ENCODE assay signal across 2 cellular contexts in the genomic region with DNA sequence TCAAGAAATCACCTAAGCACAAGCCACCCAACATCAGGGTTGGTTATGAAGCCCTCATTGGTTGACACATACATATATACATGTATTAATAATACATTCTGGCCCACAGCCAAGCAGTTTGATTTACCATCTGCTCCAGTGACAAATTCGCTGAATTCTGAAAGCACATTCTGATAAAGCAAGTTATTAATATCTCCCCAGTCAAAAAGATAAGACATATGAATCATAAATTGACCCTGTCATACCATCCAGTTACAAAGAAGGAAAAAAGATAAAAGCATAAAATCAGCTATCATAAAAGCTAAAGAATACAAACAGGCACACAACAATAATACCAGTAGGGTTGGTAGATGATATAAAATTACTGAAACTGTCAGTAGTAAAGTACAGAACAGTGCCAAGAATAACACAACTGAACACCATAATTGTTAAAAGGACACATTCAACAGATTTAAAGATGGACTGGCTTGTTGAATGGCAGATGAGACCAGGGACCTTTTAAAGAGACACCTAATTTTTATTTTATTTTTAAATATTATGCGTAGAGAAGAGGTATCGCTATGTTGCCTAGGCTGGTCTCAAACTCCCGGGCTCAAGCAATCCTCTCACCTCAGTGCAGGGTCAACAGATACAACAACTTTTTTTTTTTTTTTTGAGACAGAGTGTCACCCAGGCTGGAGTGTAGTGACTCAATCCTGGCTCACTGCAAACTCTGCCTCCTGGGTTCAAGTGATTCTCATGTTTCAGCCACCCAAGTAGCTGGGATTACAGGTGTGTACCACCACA.
A peak's percentile ranks its signal among the peaks of the same experiment; 100 is the strongest.
TF ChIP-seq lines count a peak whose summit lies in the region.

No MANE protein-coding gene starts in this region.

TF ChIP-seq in HEK293, 187 proteins besides CTCF, POLR2A, EP300 and RAD21 (continued from another document and continues in another):
- TF ChIP-seq OSR2 (tag by site-specific recombination; IDR thresholded peaks at IDR 0.05): peak; percentile 95
- TF ChIP-seq KLF8 (tag by site-specific recombination; IDR thresholded peaks at IDR 0.05): peak; percentile 22; the same call in 1 of the 2 replicates
- TF ChIP-seq ZNF48 (tag by site-specific recombination; IDR thresholded peaks at IDR 0.05): no peak
- TF ChIP-seq ZNF274 (IDR thresholded peaks at IDR 0.05; ENCODE audit: low read length): no peak
- TF ChIP-seq ZNF274 (tag by site-specific recombination; IDR thresholded peaks at IDR 0.05; ENCODE audit: borderline replicate concordance): no peak
- TF ChIP-seq ZNF174 (tag by site-specific recombination; IDR thresholded peaks at IDR 0.05): no peak
- peak; percentile 13; the same call in 1 of the 2 replicates for TF ChIP-seq GLIS1 (tag by site-specific recombination; IDR thresholded peaks at IDR 0.05)
- TF ChIP-seq, protein P1, sequence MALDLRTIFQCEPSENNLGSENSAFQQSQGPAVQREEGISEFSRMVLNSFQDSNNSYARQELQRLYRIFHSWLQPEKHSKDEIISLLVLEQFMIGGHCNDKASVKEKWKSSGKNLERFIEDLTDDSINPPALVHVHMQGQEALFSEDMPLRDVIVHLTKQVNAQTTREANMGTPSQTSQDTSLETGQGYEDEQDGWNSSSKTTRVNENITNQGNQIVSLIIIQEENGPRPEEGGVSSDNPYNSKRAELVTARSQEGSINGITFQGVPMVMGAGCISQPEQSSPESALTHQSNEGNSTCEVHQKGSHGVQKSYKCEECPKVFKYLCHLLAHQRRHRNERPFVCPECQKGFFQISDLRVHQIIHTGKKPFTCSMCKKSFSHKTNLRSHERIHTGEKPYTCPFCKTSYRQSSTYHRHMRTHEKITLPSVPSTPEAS (tag by site-specific recombination; IDR thresholded peaks at IDR 0.05): no peak
- TF ChIP-seq, protein P2, sequence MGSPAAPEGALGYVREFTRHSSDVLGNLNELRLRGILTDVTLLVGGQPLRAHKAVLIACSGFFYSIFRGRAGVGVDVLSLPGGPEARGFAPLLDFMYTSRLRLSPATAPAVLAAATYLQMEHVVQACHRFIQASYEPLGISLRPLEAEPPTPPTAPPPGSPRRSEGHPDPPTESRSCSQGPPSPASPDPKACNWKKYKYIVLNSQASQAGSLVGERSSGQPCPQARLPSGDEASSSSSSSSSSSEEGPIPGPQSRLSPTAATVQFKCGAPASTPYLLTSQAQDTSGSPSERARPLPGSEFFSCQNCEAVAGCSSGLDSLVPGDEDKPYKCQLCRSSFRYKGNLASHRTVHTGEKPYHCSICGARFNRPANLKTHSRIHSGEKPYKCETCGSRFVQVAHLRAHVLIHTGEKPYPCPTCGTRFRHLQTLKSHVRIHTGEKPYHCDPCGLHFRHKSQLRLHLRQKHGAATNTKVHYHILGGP (tag by site-specific recombination; IDR thresholded peaks at IDR 0.05): peak; percentile 85
- peak; percentile 66; the same call in 1 of the 2 replicates for TF ChIP-seq ZNF366 (tag by site-specific recombination; conservative IDR thresholded peaks at IDR 0.05)
- peak; percentile 30; the same call in 1 of the 2 replicates for TF ChIP-seq SCRT2 (tag by site-specific recombination; IDR thresholded peaks at IDR 0.05)
- TF ChIP-seq OVOL3 (tag by site-specific recombination; IDR thresholded peaks at IDR 0.05): peak; percentile 85
- no peak for TF ChIP-seq KLF10 (tag by site-specific recombination; IDR thresholded peaks at IDR 0.05)
- peak; percentile 89 for TF ChIP-seq ZXDB (tag by site-specific recombination; IDR thresholded peaks at IDR 0.05)
- peak; percentile 18; the same call in 1 of the 2 replicates for TF ChIP-seq ZNF629 (tag by site-specific recombination; IDR thresholded peaks at IDR 0.05)
- TF ChIP-seq, protein P3, sequence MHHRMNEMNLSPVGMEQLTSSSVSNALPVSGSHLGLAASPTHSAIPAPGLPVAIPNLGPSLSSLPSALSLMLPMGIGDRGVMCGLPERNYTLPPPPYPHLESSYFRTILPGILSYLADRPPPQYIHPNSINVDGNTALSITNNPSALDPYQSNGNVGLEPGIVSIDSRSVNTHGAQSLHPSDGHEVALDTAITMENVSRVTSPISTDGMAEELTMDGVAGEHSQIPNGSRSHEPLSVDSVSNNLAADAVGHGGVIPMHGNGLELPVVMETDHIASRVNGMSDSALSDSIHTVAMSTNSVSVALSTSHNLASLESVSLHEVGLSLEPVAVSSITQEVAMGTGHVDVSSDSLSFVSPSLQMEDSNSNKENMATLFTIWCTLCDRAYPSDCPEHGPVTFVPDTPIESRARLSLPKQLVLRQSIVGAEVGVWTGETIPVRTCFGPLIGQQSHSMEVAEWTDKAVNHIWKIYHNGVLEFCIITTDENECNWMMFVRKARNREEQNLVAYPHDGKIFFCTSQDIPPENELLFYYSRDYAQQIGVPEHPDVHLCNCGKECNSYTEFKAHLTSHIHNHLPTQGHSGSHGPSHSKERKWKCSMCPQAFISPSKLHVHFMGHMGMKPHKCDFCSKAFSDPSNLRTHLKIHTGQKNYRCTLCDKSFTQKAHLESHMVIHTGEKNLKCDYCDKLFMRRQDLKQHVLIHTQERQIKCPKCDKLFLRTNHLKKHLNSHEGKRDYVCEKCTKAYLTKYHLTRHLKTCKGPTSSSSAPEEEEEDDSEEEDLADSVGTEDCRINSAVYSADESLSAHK (tag by site-specific recombination; IDR thresholded peaks at IDR 0.05): peak; percentile 89
- TF ChIP-seq, protein P4, sequence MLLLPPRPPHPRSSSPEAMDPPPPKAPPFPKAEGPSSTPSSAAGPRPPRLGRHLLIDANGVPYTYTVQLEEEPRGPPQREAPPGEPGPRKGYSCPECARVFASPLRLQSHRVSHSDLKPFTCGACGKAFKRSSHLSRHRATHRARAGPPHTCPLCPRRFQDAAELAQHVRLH (tag by site-specific recombination; IDR thresholded peaks at IDR 0.05): peak; percentile 93
- peak; percentile 65 for TF ChIP-seq WT1 (tag by site-specific recombination; IDR thresholded peaks at IDR 0.05)
- TF ChIP-seq ZNF843 (tag by site-specific recombination; IDR thresholded peaks at IDR 0.05): peak; percentile 98
- TF ChIP-seq, protein P5, sequence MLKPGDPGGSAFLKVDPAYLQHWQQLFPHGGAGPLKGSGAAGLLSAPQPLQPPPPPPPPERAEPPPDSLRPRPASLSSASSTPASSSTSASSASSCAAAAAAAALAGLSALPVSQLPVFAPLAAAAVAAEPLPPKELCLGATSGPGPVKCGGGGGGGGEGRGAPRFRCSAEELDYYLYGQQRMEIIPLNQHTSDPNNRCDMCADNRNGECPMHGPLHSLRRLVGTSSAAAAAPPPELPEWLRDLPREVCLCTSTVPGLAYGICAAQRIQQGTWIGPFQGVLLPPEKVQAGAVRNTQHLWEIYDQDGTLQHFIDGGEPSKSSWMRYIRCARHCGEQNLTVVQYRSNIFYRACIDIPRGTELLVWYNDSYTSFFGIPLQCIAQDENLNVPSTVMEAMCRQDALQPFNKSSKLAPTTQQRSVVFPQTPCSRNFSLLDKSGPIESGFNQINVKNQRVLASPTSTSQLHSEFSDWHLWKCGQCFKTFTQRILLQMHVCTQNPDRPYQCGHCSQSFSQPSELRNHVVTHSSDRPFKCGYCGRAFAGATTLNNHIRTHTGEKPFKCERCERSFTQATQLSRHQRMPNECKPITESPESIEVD (tag by site-specific recombination; IDR thresholded peaks at IDR 0.05): peak; percentile 96
- peak; percentile 59; the same call in 1 of the 2 replicates for TF ChIP-seq GLI2 (tag by site-specific recombination; IDR thresholded peaks at IDR 0.05; ENCODE audit: borderline replicate concordance, low read depth)
- TF ChIP-seq ZBTB8A (tag by site-specific recombination; IDR thresholded peaks at IDR 0.05): peak; percentile 15; the same call in 1 of the 2 replicates
- peak; percentile 64; the same call in 1 of the 2 replicates for TF ChIP-seq IKZF3 (tag by site-specific recombination; IDR thresholded peaks at IDR 0.05)
- TF ChIP-seq SP7 (tag by site-specific recombination; IDR thresholded peaks at IDR 0.05): peak; percentile 36; the same call in 1 of the 2 replicates

TF ChIP-seq in SK-N-SH treated with all-trans-retinoic acid at 6 μM for 48 hours, 23 proteins besides CTCF, POLR2A, EP300 and RAD21 (continued from another document):
- TF ChIP-seq, protein P6, sequence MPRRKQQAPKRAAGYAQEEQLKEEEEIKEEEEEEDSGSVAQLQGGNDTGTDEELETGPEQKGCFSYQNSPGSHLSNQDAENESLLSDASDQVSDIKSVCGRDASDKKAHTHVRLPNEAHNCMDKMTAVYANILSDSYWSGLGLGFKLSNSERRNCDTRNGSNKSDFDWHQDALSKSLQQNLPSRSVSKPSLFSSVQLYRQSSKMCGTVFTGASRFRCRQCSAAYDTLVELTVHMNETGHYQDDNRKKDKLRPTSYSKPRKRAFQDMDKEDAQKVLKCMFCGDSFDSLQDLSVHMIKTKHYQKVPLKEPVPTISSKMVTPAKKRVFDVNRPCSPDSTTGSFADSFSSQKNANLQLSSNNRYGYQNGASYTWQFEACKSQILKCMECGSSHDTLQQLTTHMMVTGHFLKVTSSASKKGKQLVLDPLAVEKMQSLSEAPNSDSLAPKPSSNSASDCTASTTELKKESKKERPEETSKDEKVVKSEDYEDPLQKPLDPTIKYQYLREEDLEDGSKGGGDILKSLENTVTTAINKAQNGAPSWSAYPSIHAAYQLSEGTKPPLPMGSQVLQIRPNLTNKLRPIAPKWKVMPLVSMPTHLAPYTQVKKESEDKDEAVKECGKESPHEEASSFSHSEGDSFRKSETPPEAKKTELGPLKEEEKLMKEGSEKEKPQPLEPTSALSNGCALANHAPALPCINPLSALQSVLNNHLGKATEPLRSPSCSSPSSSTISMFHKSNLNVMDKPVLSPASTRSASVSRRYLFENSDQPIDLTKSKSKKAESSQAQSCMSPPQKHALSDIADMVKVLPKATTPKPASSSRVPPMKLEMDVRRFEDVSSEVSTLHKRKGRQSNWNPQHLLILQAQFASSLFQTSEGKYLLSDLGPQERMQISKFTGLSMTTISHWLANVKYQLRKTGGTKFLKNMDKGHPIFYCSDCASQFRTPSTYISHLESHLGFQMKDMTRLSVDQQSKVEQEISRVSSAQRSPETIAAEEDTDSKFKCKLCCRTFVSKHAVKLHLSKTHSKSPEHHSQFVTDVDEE (CRISPR knock-in tag; IDR thresholded peaks at IDR 0.05): peak; percentile 83
- no peak for TF ChIP-seq ZFP30 (CRISPR knock-in tag; IDR thresholded peaks at IDR 0.05)
- TF ChIP-seq TCF4 (CRISPR knock-in tag; IDR thresholded peaks at IDR 0.05; ENCODE audit: borderline replicate concordance): 0 out of 2 replicates have a peak, but pooled peaks have one; percentile 14
- TF ChIP-seq BACH2 (CRISPR knock-in tag; IDR thresholded peaks at IDR 0.05; ENCODE audit: borderline replicate concordance): no peak
- TF ChIP-seq ZFP3 (CRISPR knock-in tag; IDR thresholded peaks at IDR 0.05): no peak
- TF ChIP-seq GLIS3 (CRISPR knock-in tag; IDR thresholded peaks at IDR 0.05): no peak
- TF ChIP-seq, protein P7, sequence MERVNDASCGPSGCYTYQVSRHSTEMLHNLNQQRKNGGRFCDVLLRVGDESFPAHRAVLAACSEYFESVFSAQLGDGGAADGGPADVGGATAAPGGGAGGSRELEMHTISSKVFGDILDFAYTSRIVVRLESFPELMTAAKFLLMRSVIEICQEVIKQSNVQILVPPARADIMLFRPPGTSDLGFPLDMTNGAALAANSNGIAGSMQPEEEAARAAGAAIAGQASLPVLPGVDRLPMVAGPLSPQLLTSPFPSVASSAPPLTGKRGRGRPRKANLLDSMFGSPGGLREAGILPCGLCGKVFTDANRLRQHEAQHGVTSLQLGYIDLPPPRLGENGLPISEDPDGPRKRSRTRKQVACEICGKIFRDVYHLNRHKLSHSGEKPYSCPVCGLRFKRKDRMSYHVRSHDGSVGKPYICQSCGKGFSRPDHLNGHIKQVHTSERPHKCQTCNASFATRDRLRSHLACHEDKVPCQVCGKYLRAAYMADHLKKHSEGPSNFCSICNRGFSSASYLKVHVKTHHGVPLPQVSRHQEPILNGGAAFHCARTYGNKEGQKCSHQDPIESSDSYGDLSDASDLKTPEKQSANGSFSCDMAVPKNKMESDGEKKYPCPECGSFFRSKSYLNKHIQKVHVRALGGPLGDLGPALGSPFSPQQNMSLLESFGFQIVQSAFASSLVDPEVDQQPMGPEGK (CRISPR knock-in tag; IDR thresholded peaks at IDR 0.05; ENCODE audit: borderline replicate concordance): no peak; the same call in 1 of the 2 replicates
- no peak for TF ChIP-seq OSR1 (CRISPR knock-in tag; IDR thresholded peaks at IDR 0.05)
- TF ChIP-seq, protein P8, sequence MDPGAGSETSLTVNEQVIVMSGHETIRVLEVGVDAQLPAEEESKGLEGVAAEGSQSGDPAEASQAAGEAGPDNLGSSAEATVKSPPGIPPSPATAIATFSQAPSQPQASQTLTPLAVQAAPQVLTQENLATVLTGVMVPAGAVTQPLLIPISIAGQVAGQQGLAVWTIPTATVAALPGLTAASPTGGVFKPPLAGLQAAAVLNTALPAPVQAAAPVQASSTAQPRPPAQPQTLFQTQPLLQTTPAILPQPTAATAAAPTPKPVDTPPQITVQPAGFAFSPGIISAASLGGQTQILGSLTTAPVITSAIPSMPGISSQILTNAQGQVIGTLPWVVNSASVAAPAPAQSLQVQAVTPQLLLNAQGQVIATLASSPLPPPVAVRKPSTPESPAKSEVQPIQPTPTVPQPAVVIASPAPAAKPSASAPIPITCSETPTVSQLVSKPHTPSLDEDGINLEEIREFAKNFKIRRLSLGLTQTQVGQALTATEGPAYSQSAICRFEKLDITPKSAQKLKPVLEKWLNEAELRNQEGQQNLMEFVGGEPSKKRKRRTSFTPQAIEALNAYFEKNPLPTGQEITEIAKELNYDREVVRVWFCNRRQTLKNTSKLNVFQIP (CRISPR knock-in tag; IDR thresholded peaks at IDR 0.05; ENCODE audit: borderline replicate concordance, low read depth): no peak
- no peak for TF ChIP-seq TOX (CRISPR knock-in tag; IDR thresholded peaks at IDR 0.05; ENCODE audit: borderline replicate concordance)
- TF ChIP-seq ZNF565 (CRISPR knock-in tag; conservative IDR thresholded peaks at IDR 0.05; ENCODE audit: low read depth): no peak
- peak; percentile 90 for TF ChIP-seq ISL1 (CRISPR knock-in tag; IDR thresholded peaks at IDR 0.05)
- no peak for TF ChIP-seq RARB (CRISPR knock-in tag; IDR thresholded peaks at IDR 0.05)
